14 cellular contexts compared by ENCODE assay signal in the genomic region with DNA sequence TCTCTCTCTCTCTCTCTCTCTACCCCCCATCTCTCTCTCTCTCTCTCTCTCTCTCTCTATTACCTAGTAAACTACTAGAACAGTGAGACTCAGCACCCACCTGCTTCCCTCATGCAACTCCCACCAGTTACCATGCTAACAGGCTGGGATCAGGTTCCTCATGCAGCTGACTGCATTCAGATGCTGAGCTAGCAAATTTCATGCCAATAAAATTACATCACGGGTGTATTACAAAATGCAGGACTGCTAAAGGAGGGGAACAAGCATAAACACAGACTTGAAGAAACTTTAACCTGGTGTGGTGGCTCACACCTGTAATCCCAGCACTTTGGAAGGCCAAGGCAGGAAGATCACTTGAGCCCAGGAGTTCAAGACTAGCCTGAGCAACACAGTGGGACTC.
DNase-seq lines count a peak whose midpoint lies in the region; ATAC-seq and TF ChIP-seq lines count a peak whose summit lies in the region.
"Had no signal": no experiment of that assay in that cellular context is flagged by ENCODE, and none has a peak within 500 bp of the region (broad histone marks: within the 10 kb centered on the region; RNA-seq: fewer than 3 reads in every experiment).

No MANE protein-coding gene starts in this region.

- 47 to 75% (median 60%) methylated on average over 1 of the region's 1 CpG for WGBS in heart left ventricle, 4 donors
- WGBS in mammary epithelial cell (ENCODE audit: low coverage, missing lambda C conversion rate): 27% methylated on average over 1 of the region's 1 CpG
- WGBS in liver: 10% methylated on average over 1 of the region's 1 CpG

- no peak overlapping the region for H3K9ac ChIP-seq in mammary epithelial cell (ENCODE audit: insufficient read depth, low read length)
- H3K9ac ChIP-seq in liver (ENCODE audit: low read depth in 1 of 2, low read length in 2 of 2): no peak overlapping the region

- no peaks in the 10 kb centered on the region for H3K79me2 ChIP-seq in mammary epithelial cell (ENCODE audit: insufficient read depth, low read length)

- DNase-seq in heart left ventricle (peak in 3 of 5 donors; percentile 18 to 35 (median 24)), cardiac septum (ENCODE audit: low spot score) (no peak), mammary epithelial cell (peak; percentile 56), EL (no peak), inferior parietal cortex (ENCODE audit: extremely low spot score) (no peak)
- DNase-seq: activated CD4-positive, alpha-beta T cell treated with anti-CD3 and anti-CD28 coated beads, Interleukin-2, amount 50 U/mL, for 4 hours; CD4-positive, CD25-positive, alpha-beta regulatory T cell; immature natural killer cell; NCI-H69; occipital lobe had no signal

- peak; percentile 59 to 76 (median 66) for ATAC-seq in heart left ventricle
- ATAC-seq in HG02588 (IDR thresholded peaks at IDR 0.05; ENCODE audit: unreplicated experiment): no peak
- no peak for ATAC-seq in HG02571 (IDR thresholded peaks at IDR 0.05; ENCODE audit: unreplicated experiment)

- H4K20me1 ChIP-seq in mammary epithelial cell (ENCODE audit: insufficient read depth, low read length): no peaks in the 10 kb centered on the region

- H3K36me3 ChIP-seq in heart left ventricle (peaks cover 0 to 82% (median 18%) of the 10 kb centered on the region in 9 donors), mammary epithelial cell (ENCODE audit: insufficient read depth, low read length) (peaks cover 27% of the 10 kb centered on the region), liver (ENCODE audit: control insufficient read depth in 4 of 4, insufficient read depth in 3 of 4, low read depth in 1 of 4, low read length in 3 of 4) (peaks cover 13 to 35% (median 22%) of the 10 kb centered on the region in 4 donors)

- dilution Hi-C loops in mammary epithelial cell (cut with HindIII; ENCODE audit: low sequenced_read_pairs): loop anchor here (10.0 kb wide), 1 partner anchor 62 kb away; no protein-coding TSS in a partner anchor

- H3K27me3 ChIP-seq in heart left ventricle: no peaks in the 10 kb centered on the region
- H3K27me3 ChIP-seq in mammary epithelial cell (ENCODE audit: insufficient read depth, low read length): no peaks in the 10 kb centered on the region
- no peaks in the 10 kb centered on the region for H3K27me3 ChIP-seq in liver (ENCODE audit: control insufficient read depth in 4 of 4, insufficient read depth in 4 of 4, low read length in 3 of 4)
- H3K27me3 ChIP-seq: SJSA1 had no signal

- H3K27ac ChIP-seq in heart left ventricle (peak overlapping the region in 1 of 12 donors; percentile 40), mammary epithelial cell (ENCODE audit: insufficient read depth, low read depth, low read length) (no peak overlapping the region), liver (ENCODE audit: low read depth in 1 of 2, low read length in 2 of 2) (peak overlapping the region; percentile 2 to 58)
- H3K27ac ChIP-seq: SJSA1 had no signal

- TF ChIP-seq CTCF in heart left ventricle (IDR thresholded peaks at IDR 0.05) (no peak), mammary epithelial cell (conservative IDR thresholded peaks at IDR 0.05 in 1 of 2, IDR thresholded peaks at IDR 0.05 in 1 of 2; ENCODE audit: extremely low read depth in 1 of 2, insufficient read depth in 1 of 2, low read depth in 1 of 2, low read length in 2 of 2) (no peak), liver (IDR thresholded peaks at IDR 0.05; ENCODE audit: low read depth, low read length, missing input control) (no peak)

- no peak for TF ChIP-seq POLR2A in heart left ventricle (IDR thresholded peaks at IDR 0.05)

- H3K4me3 ChIP-seq in heart left ventricle (no peak overlapping the region), mammary epithelial cell (replicated peaks in 1 of 3; ENCODE audit: insufficient read depth in 1 of 3, low read depth in 2 of 3, low read length in 3 of 3) (no peak overlapping the region), liver (ENCODE audit: low read depth in 1 of 3, low read length in 3 of 3) (no peak overlapping the region)
- H3K4me3 ChIP-seq: SJSA1 had no signal

- intact Hi-C loops in heart left ventricle (cut with DNase I) (no loop called here), cardiac septum (cut with DNase I) (no loop called here), mammary epithelial cell (cut with micrococcal nuclease) (no loop called here)

- H3K4me1 ChIP-seq in heart left ventricle (peaks cover 0 to 22% (median 0%) of the 10 kb centered on the region in 12 donors), mammary epithelial cell (ENCODE audit: insufficient read depth, low read length) (peaks cover 16% of the 10 kb centered on the region), liver (ENCODE audit: control insufficient read depth in 4 of 4, insufficient read depth in 4 of 4, low read length in 3 of 4) (peaks cover 4 to 8% (median 7%) of the 10 kb centered on the region in 4 donors)
- H3K4me1 ChIP-seq: SJSA1 had no signal

- TF ChIP-seq RAD21 in liver (IDR thresholded peaks at IDR 0.05): peak in 1 of 2 donors; percentile 38

- CTCF ChIA-PET in mammary epithelial cell (lab: Charles Lee; ENCODE audit: low non-redundant PET): no interaction called here

- in situ Hi-C loops in mammary epithelial cell (cut with MboI; ENCODE audit: low sequenced_read_pairs in 2 of 2): no loop called here

- H2AFZ ChIP-seq in mammary epithelial cell (ENCODE audit: low read depth, low read length): no peak overlapping the region

- H3K9me3 ChIP-seq in heart left ventricle: no peaks in the 10 kb centered on the region
- no peaks in the 10 kb centered on the region for H3K9me3 ChIP-seq in mammary epithelial cell (replicated peaks; ENCODE audit: insufficient read depth, low read length)
- H3K9me3 ChIP-seq in liver (ENCODE audit: control insufficient read depth in 4 of 4, low read length in 3 of 4): no peaks in the 10 kb centered on the region
- H3K9me3 ChIP-seq: SJSA1 had no signal

- H3K4me2 ChIP-seq in mammary epithelial cell (ENCODE audit: insufficient read depth, low read depth, low read length): no peak overlapping the region

- no TSS peak for BruUV-seq in mammary epithelial cell (replicated peaks; lab: Mats Ljungman, UMichigan)

TF ChIP-seq in liver, 16 proteins besides CTCF, POLR2A, EP300 and RAD21:
- TF ChIP-seq YY1 (IDR thresholded peaks at IDR 0.05): peak; percentile 26
- TF ChIP-seq RXRA (IDR thresholded peaks at IDR 0.05): peak; percentile 43 to 44
- TF ChIP-seq HNF4A (conservative IDR thresholded peaks at IDR 0.05): peak; percentile 29 to 45
- TF ChIP-seq REST (IDR thresholded peaks at IDR 0.05): no peak
- TF ChIP-seq, protein P1, sequence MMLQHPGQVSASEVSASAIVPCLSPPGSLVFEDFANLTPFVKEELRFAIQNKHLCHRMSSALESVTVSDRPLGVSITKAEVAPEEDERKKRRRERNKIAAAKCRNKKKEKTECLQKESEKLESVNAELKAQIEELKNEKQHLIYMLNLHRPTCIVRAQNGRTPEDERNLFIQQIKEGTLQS (IDR thresholded peaks at IDR 0.05): peak; percentile 83
- TF ChIP-seq FOXA1 (IDR thresholded peaks at IDR 0.05): no peak
- TF ChIP-seq EGR1 (IDR thresholded peaks at IDR 0.05; ENCODE audit: low read depth in 2 of 2): peak in 1 of 2 donors; percentile 41
- no peak for TF ChIP-seq TAF1 (conservative IDR thresholded peaks at IDR 0.05)
- TF ChIP-seq SP1 (IDR thresholded peaks at IDR 0.05): peak; percentile 25
- no peak for TF ChIP-seq HNF4G (IDR thresholded peaks at IDR 0.05)
- TF ChIP-seq MAX (IDR thresholded peaks at IDR 0.05): peak; percentile 43
- peak in 1 of 2 donors; percentile 29 for TF ChIP-seq JUND (IDR thresholded peaks at IDR 0.05)

Comparison
In these comparisons a context has a peak if more than half of its experiments do, and no peak if none do; other contexts are left out.
1. DNase-seq: peak in heart left ventricle (3 of 5) and mammary epithelial cell (single experiment); none in cardiac septum (single experiment), EL (single experiment) and inferior parietal cortex (single experiment).
2. ATAC-seq: peak in heart left ventricle (4 of 4); none in HG02588 (single experiment) and HG02571 (single experiment).